ENCODE assay signal across 8 cellular contexts in genomic region chr2:48420512-48421197, GRCh38. TPM values are rescaled to one million over a fixed set of nuclear protein-coding genes. Genes with fewer than 3 reads are reported as not detected.
DNase-seq lines count a peak whose midpoint lies in the region; ATAC-seq and TF ChIP-seq lines count a peak whose summit lies in the region.

No MANE protein-coding gene starts in this region.

- peaks cover 12% of the 10 kb centered on the region for H3K27me3 Mint-ChIP-seq in type B pancreatic cell

- no peaks in the 10 kb centered on the region for H3K9me3 Mint-ChIP-seq in type B pancreatic cell

- no peaks in the 10 kb centered on the region for H3F3A ChIP-seq in SU-DHL-6 (ENCODE audit: insufficient read depth)

- H3K4me3 ChIP-seq in GM12865 (ENCODE audit: low read depth, low read length) (no peak overlapping the region), SU-DHL-6 (ENCODE audit: insufficient read depth, low read length, poor library complexity, severe bottlenecking) (no peak overlapping the region)

- TF ChIP-seq CTCF in GM12865 (IDR thresholded peaks at IDR 0.05; ENCODE audit: insufficient read depth, low read depth, low read length, missing control alignments), result peak; percentile 87
- TF ChIP-seq CTCF in SU-DHL-6 (IDR thresholded peaks at IDR 0.05; ENCODE audit: insufficient read depth, low read length, poor library complexity, severe bottlenecking), result peak; percentile 81
- TF ChIP-seq CTCF in type B pancreatic cell (conservative IDR thresholded peaks at IDR 0.05), result peak; percentile 99

- no peaks in the 10 kb centered on the region for H3K9me3 ChIP-seq in SU-DHL-6 (ENCODE audit: insufficient read depth, low read length)

- peak; percentile 87 for ATAC-seq in HG02798 (IDR thresholded peaks at IDR 0.05; ENCODE audit: poor library complexity, unreplicated experiment)
- ATAC-seq in Right ventricle myocardium inferior, result peak; percentile 86

- no peaks in the 10 kb centered on the region for H4K20me1 ChIP-seq in SU-DHL-6 (ENCODE audit: low read depth, low read length)

- peak overlapping the region; percentile 22 for H3K4me2 ChIP-seq in SU-DHL-6 (ENCODE audit: low read depth, low read length, poor library complexity, severe bottlenecking)

- H3K9me2 ChIP-seq in SU-DHL-6 (replicated peaks; ENCODE audit: insufficient read depth, low read length), result no peaks in the 10 kb centered on the region

- no peaks in the 10 kb centered on the region for H3K36me3 ChIP-seq in SU-DHL-6 (ENCODE audit: low read length)

- no peak overlapping the region for H3K9ac ChIP-seq in SU-DHL-6 (ENCODE audit: low read length)

- H3K36me3 Mint-ChIP-seq in type B pancreatic cell, result no peaks in the 10 kb centered on the region

- peak overlapping the region; percentile 35 for H3K4me3 Mint-ChIP-seq in type B pancreatic cell

- H3K27ac ChIP-seq in SU-DHL-6 (ENCODE audit: low read depth, low read length), result no peak overlapping the region

- no peaks in the 10 kb centered on the region for H3K27me3 ChIP-seq in SU-DHL-6 (ENCODE audit: low read length)

- no peaks in the 10 kb centered on the region for H3K79me2 ChIP-seq in SU-DHL-6 (ENCODE audit: insufficient read depth, low read length)

- DNase-seq in GM12865 (ENCODE audit: low read depth), result peak; percentile 88
- DNase-seq in NCI-H1417 treated with DMSO at 0.1 percent for 48 hours (lab: John Stamatoyannopoulos, UW), result peak; percentile 65
- DNase-seq in activated naive CD8-positive, alpha-beta T cell treated with anti-CD3 and anti-CD28 coated beads, Interleukin-2, amount 50 U/mL, for 16 hours (ENCODE audit: low read depth, low spot score), result peak; percentile 78
- peak; percentile 94 for DNase-seq in Right ventricle myocardium inferior (ENCODE audit: missing footprints)
- DNase-seq in posterior vena cava (ENCODE audit: low spot score), result peak; percentile 97
- DNase-seq in type B pancreatic cell (ENCODE audit: extremely low spot score, unreplicated experiment), result peak; percentile 90

- peak overlapping the region; percentile 8 for H2AFZ ChIP-seq in SU-DHL-6 (ENCODE audit: low read depth, low read length, severe bottlenecking)

- H3K27ac Mint-ChIP-seq in type B pancreatic cell, result peak overlapping the region; percentile 6

- H3K4me1 Mint-ChIP-seq in type B pancreatic cell (ENCODE audit: unreplicated experiment), result peaks cover 12% of the 10 kb centered on the region

- intact Hi-C loops in Right ventricle myocardium inferior (cut with DNase I) (loop anchor here (5.0 to 10.0 kb wide), 3 partner anchors 513 to 986 kb away; partner anchors contain the start of gene FBXO11), posterior vena cava (cut with DNase I) (loop anchor here in 1 of 2 donors (10.0 kb wide), 1 partner anchor 566 kb away; no protein-coding TSS in a partner anchor)

RNA-seq across cellular contexts. Expression of gene PPP1R21, which starts 19.9 kb away (rescaled TPM):
- total RNA-seq in Right ventricle myocardium inferior (9.5 TPM), posterior vena cava (10 to 100 TPM; 32.0 to 36.6 TPM), type B pancreatic cell (ENCODE audit: low replicate concordance) (26.0 and 41.3 TPM in 2 replicates)
